8 cellular contexts compared by ENCODE assay signal in genomic region chr2:101387151-101387807, GRCh38. TPM values are rescaled to one million over a fixed set of nuclear protein-coding genes. Genes with fewer than 3 reads are reported as not detected.
DNase-seq lines count a peak whose midpoint lies in the region; ATAC-seq, FAIRE-seq and TF ChIP-seq lines count a peak whose summit lies in the region.

CREG2 (minus strand) TSS chr2:101387503; CDS start chr2:101387457, 46 bp downstream.

- H3K79me2 ChIP-seq in GM23338 (replicated peaks; ENCODE audit: insufficient read depth), result no peaks in the 10 kb centered on the region

- FAIRE-seq in A549 (lab: Jason Lieb, UNC), result no peak

- peak within 1 kb of the TSS; percentile 99 for H2AFZ ChIP-seq in GM23338

- peak within 1 kb of the TSS; percentile 81 for H3K4me3 Mint-ChIP-seq in GM23338

- H3K4me2 ChIP-seq in A549 (peak within 1 kb of the TSS; percentile 93), GM23338 (peak within 1 kb of the TSS; percentile 93)

- peaks cover 9% of the 10 kb centered on the region; the same call in 2 of the 3 replicates for H3K4me1 ChIP-seq in A549
- H3K4me1 ChIP-seq in GM23338 (ENCODE audit: insufficient read depth), result peaks cover 16% of the 10 kb centered on the region

- peak within 1 kb of the TSS; percentile 57 to 80 for H3K27ac ChIP-seq in A549
- no peak within 1 kb of the TSS for H3K27ac ChIP-seq in GM23338 (ENCODE audit: low read depth)
- H3K27ac ChIP-seq in RWPE1, result peak within 1 kb of the TSS; percentile 48
- H3K27ac ChIP-seq in temporal lobe (ENCODE audit: low read depth, low read length), result peak within 1 kb of the TSS; percentile 19

- peak; percentile 34; the same call in 1 of the 2 replicates for TF ChIP-seq POLR2A in A549 (IDR thresholded peaks at IDR 0.05; ENCODE audit: low read length)

- H3K36me3 ChIP-seq in GM23338 (ENCODE audit: insufficient read depth), result no peaks in the 10 kb centered on the region

- TF ChIP-seq CTCF in A549 (IDR thresholded peaks at IDR 0.05), result peak; percentile 81
- peak; percentile 42 to 69 for TF ChIP-seq CTCF in GM23338 (conservative IDR thresholded peaks at IDR 0.05; ENCODE audit: low read depth in 2 of 2)
- peak; percentile 75 for TF ChIP-seq CTCF in RWPE1 (conservative IDR thresholded peaks at IDR 0.05; ENCODE audit: low read depth)

- peak; percentile 65 to 73 for DNase-seq in A549 (ENCODE audit: low read depth in 1 of 2, low spot score in 1 of 2)
- peak; percentile 85 for DNase-seq in GM23338 (ENCODE audit: low spot score)
- DNase-seq in RWPE1 (ENCODE audit: low spot score), result peak; percentile 67
- DNase-seq in activated naive CD4-positive, alpha-beta T cell treated with anti-CD3 and anti-CD28 coated beads, Interleukin-2, amount 50 U/mL, for 16 hours, result peak; percentile 58
- DNase-seq in glomerular endothelial cell (ENCODE audit: extremely low read depth, low read depth, low spot score), result no peak
- peak in 53 of 56 donors; percentile 6 to 82 (median 55) for DNase-seq in nucleus accumbens (lab: John Stamatoyannopoulos, UW)

- H4K20me1 ChIP-seq in GM23338 (replicated peaks; ENCODE audit: insufficient read depth), result no peaks in the 10 kb centered on the region

- no peak for TF ChIP-seq EP300 in A549 (IDR thresholded peaks at IDR 0.05)

- no peaks in the 10 kb centered on the region for H3F3A ChIP-seq in GM23338 (replicated peaks; ENCODE audit: low read depth)

- H3K27me3 ChIP-seq in GM23338 (ENCODE audit: insufficient read depth), result peaks cover 46% of the 10 kb centered on the region

- CTCF ChIA-PET in A549 (lab: Yijun Ruan, JAX) (interaction anchor here (0.5 to 3.5 kb wide), 41 partner anchors 8 to 611 kb away, joined by 3 to 35 read pairs (median 4); partner anchors contain the start of gene RNF149), RWPE1 (lab: Yijun Ruan, JAX) (interaction anchor here (0.6 to 3.3 kb wide), 7 partner anchors 45 to 629 kb away, joined by 3 to 29 read pairs (median 3); no protein-coding TSS in a partner anchor)

- TF ChIP-seq RAD21 in A549 (conservative IDR thresholded peaks at IDR 0.05 in 1 of 2, IDR thresholded peaks at IDR 0.05 in 1 of 2), result peak; percentile 23 to 62; a peak in 3 of 5 replicates

- H3K27me3 Mint-ChIP-seq in GM23338 (ENCODE audit: insufficient read depth, low read depth, poor library complexity), result peaks cover 35% of the 10 kb centered on the region

- peaks cover 15% of the 10 kb centered on the region; the same call in 2 of the 3 replicates for H3K4me1 Mint-ChIP-seq in GM23338

- H3K27ac Mint-ChIP-seq in GM23338, result no peak within 1 kb of the TSS

- no peaks in the 10 kb centered on the region for H3K36me3 Mint-ChIP-seq in GM23338 (ENCODE audit: low read depth)

- H3K9me3 Mint-ChIP-seq in GM23338, result no peaks in the 10 kb centered on the region; the same call in 2 of the 3 replicates

- H3K4me3 ChIP-seq in A549 (peak within 1 kb of the TSS; percentile 64), GM23338 (peak within 1 kb of the TSS; percentile 82)

- no peaks in the 10 kb centered on the region for H3K9me2 ChIP-seq in GM23338 (ENCODE audit: insufficient read depth)

- POLR2A ChIA-PET in A549 (lab: Yijun Ruan, JAX), result interaction anchor here (0.8 to 0.9 kb wide), 2 partner anchors 37 to 41 kb away, joined by 3 read pairs; no protein-coding TSS in a partner anchor
- POLR2A ChIA-PET in RWPE1 (lab: Yijun Ruan, JAX; ENCODE audit: low non-redundant PET), result interaction anchor here (1.0 kb wide), 1 partner anchor 29 kb away, joined by 3 read pairs; no protein-coding TSS in a partner anchor

- ATAC-seq in A549 (peak; percentile 95), GM23338 (peak; percentile 90), GM21529 (IDR thresholded peaks at IDR 0.05; ENCODE audit: unreplicated experiment) (no peak)

- no peaks in the 10 kb centered on the region for H3K9me3 ChIP-seq in A549

- 2% methylated on average over 13 of the region's 79 CpGs for WGBS in A549 (ENCODE audit: missing lambda C conversion rate)

TF ChIP-seq in A549, 52 proteins besides CTCF, POLR2A, EP300 and RAD21 (continues in another document):
- TF ChIP-seq RCOR1 (IDR thresholded peaks at IDR 0.05; ENCODE audit: low read depth, low read length) (no peak), HMGXB4 (CRISPR knock-in tag; IDR thresholded peaks at IDR 0.05; ENCODE audit: borderline replicate concordance) (no peak)

TF ChIP-seq in GM23338, 12 proteins besides CTCF, POLR2A, EP300 and RAD21 (continues in another document):
- TF ChIP-seq EZH2phosphoT487 (IDR thresholded peaks at IDR 0.05; ENCODE audit: unreplicated experiment), result no peak
- TF ChIP-seq, protein P1, sequence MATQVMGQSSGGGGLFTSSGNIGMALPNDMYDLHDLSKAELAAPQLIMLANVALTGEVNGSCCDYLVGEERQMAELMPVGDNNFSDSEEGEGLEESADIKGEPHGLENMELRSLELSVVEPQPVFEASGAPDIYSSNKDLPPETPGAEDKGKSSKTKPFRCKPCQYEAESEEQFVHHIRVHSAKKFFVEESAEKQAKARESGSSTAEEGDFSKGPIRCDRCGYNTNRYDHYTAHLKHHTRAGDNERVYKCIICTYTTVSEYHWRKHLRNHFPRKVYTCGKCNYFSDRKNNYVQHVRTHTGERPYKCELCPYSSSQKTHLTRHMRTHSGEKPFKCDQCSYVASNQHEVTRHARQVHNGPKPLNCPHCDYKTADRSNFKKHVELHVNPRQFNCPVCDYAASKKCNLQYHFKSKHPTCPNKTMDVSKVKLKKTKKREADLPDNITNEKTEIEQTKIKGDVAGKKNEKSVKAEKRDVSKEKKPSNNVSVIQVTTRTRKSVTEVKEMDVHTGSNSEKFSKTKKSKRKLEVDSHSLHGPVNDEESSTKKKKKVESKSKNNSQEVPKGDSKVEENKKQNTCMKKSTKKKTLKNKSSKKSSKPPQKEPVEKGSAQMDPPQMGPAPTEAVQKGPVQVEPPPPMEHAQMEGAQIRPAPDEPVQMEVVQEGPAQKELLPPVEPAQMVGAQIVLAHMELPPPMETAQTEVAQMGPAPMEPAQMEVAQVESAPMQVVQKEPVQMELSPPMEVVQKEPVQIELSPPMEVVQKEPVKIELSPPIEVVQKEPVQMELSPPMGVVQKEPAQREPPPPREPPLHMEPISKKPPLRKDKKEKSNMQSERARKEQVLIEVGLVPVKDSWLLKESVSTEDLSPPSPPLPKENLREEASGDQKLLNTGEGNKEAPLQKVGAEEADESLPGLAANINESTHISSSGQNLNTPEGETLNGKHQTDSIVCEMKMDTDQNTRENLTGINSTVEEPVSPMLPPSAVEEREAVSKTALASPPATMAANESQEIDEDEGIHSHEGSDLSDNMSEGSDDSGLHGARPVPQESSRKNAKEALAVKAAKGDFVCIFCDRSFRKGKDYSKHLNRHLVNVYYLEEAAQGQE (IDR thresholded peaks at IDR 0.05; ENCODE audit: unreplicated experiment), result no peak
- no peak for TF ChIP-seq CREB1 (CRISPR knock-in tag; IDR thresholded peaks at IDR 0.05; ENCODE audit: low read depth)
- no peak for TF ChIP-seq ZNF331 (CRISPR knock-in tag; IDR thresholded peaks at IDR 0.05; ENCODE audit: low read depth)
- TF ChIP-seq EZH2 (IDR thresholded peaks at IDR 0.05; ENCODE audit: low read depth, unreplicated experiment), result no peak
- no peak for TF ChIP-seq JUNB (IDR thresholded peaks at IDR 0.05; ENCODE audit: unreplicated experiment)
- TF ChIP-seq STAT1 (IDR thresholded peaks at IDR 0.05; ENCODE audit: unreplicated experiment), result no peak
- TF ChIP-seq, protein P2, sequence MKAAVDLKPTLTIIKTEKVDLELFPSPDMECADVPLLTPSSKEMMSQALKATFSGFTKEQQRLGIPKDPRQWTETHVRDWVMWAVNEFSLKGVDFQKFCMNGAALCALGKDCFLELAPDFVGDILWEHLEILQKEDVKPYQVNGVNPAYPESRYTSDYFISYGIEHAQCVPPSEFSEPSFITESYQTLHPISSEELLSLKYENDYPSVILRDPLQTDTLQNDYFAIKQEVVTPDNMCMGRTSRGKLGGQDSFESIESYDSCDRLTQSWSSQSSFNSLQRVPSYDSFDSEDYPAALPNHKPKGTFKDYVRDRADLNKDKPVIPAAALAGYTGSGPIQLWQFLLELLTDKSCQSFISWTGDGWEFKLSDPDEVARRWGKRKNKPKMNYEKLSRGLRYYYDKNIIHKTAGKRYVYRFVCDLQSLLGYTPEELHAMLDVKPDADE (IDR thresholded peaks at IDR 0.05), result no peak
- TF ChIP-seq ZNF114 (CRISPR knock-in tag; IDR thresholded peaks at IDR 0.05), result no peak
- no peak for TF ChIP-seq NANOG (IDR thresholded peaks at IDR 0.05; ENCODE audit: borderline replicate concordance)

RNA-seq across cellular contexts. Expression of gene CREG2, which starts in this region (rescaled TPM):
- 1.5 and 2.4 TPM in 2 replicates for polyA plus RNA-seq in A549 (2011; rRNA removed)
- 1.6 and 2.6 TPM in 2 replicates for polyA plus RNA-seq in A549 (2012; cell fraction: cytosol; rRNA removed)
- 1.4 and 1.8 TPM in 2 replicates for polyA plus RNA-seq in A549 (2012; cell fraction: nucleus; rRNA removed)
- polyA plus RNA-seq in A549 (2017; fragmentation: RNase III; extraction: RNeasy Plus Mini Kit Qiagen cat#74134 plus additional on column Dnase treatment), result 1.3 to 1.6 TPM (median 1.6 TPM) in 3 replicates
- polyA minus RNA-seq in A549 (2011; rRNA and poly(A)+ RNA removed), result 0.92 and 1.9 TPM in 2 replicates
- 0.12 and 2.6 TPM in 2 replicates for total RNA-seq in GM23338 (2014; rRNA removed; shearing (Covaris generic))
- polyA plus RNA-seq in GM23338 (2016; fragmentation: Nextera tagmentation; extraction: Ambion mirVana), result 1.5 and 1.7 TPM in 2 replicates
- total RNA-seq in glomerular endothelial cell, result 17.7 and 31.7 TPM in 2 replicates
- 8.1 TPM for total RNA-seq in temporal lobe
